18 cellular contexts compared by ENCODE assay signal in the genomic region with DNA sequence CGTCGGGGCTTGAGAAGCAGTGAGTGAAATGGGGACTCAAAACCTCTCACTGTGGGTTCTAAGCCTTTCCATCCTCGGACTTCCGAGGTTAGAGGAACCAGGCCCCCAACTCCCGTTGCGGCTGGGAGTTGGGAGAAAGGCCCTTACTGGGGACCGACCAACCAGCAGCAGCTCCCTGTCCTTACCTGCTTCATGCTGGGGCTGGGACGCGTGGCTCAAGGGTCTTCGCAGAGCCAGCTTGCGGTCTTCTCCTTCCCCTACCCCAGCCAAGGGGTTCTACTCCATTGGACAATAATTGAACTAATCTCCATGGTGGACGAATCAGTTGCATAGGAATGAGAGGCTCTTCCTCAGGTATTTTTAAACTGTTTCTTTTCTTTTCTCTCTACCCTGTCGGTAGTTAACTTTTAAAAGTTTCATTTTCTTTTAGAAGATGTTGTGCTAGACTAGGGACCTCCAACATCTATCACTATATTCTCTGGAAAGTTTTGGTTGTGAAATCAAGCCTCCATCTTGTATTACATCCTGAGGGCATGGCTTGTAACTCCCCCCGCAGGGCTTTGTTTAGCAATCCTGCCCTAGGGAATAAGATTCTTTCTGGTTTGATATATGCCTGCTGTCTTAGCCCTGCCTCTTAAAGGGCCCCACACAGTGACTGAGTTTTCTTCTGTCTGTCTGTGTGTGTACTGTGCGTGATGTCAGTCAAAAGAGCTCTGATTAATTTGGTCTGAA.
A peak's percentile ranks its signal among the peaks of the same experiment; 100 is the strongest.
DNase-seq lines count a peak whose midpoint lies in the region; ATAC-seq, FAIRE-seq and TF ChIP-seq lines count a peak whose summit lies in the region.
"Had no signal": no experiment of that assay in that cellular context is flagged by ENCODE, and none has a peak within 500 bp of the region (broad histone marks: within the 10 kb centered on the region; RNA-seq: fewer than 3 reads in every experiment).

No MANE protein-coding gene starts in this region.

- no peaks in the 10 kb centered on the region; the same call in 2 of the 3 replicates for H3K9me3 Mint-ChIP-seq in GM23338

- H4K20me1 ChIP-seq in GM23338 (replicated peaks; ENCODE audit: insufficient read depth) (no peaks in the 10 kb centered on the region), K562 (replicated peaks; ENCODE audit: control insufficient read depth, insufficient read depth, low read length) (no peaks in the 10 kb centered on the region)

- no peak overlapping the region; the same call in 1 of the 2 replicates for H3K27ac Mint-ChIP-seq in GM23338
- H3K27ac Mint-ChIP-seq: activated naive CD8-positive, alpha-beta T cell treated with anti-CD3 and anti-CD28 coated beads, Interleukin-2, amount 10 ng/mL, durations not matched to agents 7 days and 5 days; stimulated activated naive CD8-positive, alpha-beta T cell treated with anti-CD3 and anti-CD28 coated beads, Interleukin-15, amount 100 ng/mL, for 72 hours had no signal

- no TSS peak for BruUV-seq in K562 (replicated peaks; lab: Mats Ljungman, UMichigan)

- peak; percentile 29; the same call in 1 of the 3 replicates for ATAC-seq in GM23338
- no peak for ATAC-seq in K562
- ATAC-seq: activated CD4-positive, CD25-positive, alpha-beta regulatory T cell treated with anti-CD3 and anti-CD28 coated beads, Interleukin-2, amount 50 U/mL, for 24 hours; sciatic nerve; stimulated activated naive CD8-positive, alpha-beta T cell treated with anti-CD3 and anti-CD28 coated beads, Interleukin-15, amount 100 ng/mL, for 72 hours had no signal

- H3K27me3 Mint-ChIP-seq in GM23338 (ENCODE audit: insufficient read depth, low read depth, poor library complexity), result no peaks in the 10 kb centered on the region
- H3K27me3 Mint-ChIP-seq: activated naive CD8-positive, alpha-beta T cell treated with anti-CD3 and anti-CD28 coated beads, Interleukin-2, amount 10 ng/mL, durations not matched to agents 7 days and 5 days; stimulated activated naive CD8-positive, alpha-beta T cell treated with anti-CD3 and anti-CD28 coated beads, Interleukin-15, amount 100 ng/mL, for 72 hours had no signal

- intact Hi-C loops in K562 (cut with micrococcal nuclease), result no loop called here

- H3K79me2 ChIP-seq in GM23338 (replicated peaks; ENCODE audit: insufficient read depth) (no peaks in the 10 kb centered on the region), K562 (ENCODE audit: control insufficient read depth, insufficient read depth, low read length) (no peaks in the 10 kb centered on the region)

- in situ Hi-C loops in K562 (cut with MboI), result no loop called here

- H3K4me1 ChIP-seq in GM23338 (ENCODE audit: insufficient read depth), result no peaks in the 10 kb centered on the region
- H3K4me1 ChIP-seq in K562 (replicated peaks in 1 of 2; ENCODE audit: control insufficient read depth in 2 of 2, insufficient read depth in 2 of 2, low read length in 2 of 2), result no peaks in the 10 kb centered on the region
- H3K4me1 ChIP-seq: uterus had no signal

- TF ChIP-seq EP300 in K562 (IDR thresholded peaks at IDR 0.05; ENCODE audit: low read length), result no peak

- no peak for FAIRE-seq in K562 (lab: Jason Lieb, UNC)

- H3K4me3 ChIP-seq in GM23338 (no peak overlapping the region), K562 (no peak overlapping the region), skeletal muscle cell (ENCODE audit: low read depth, low read length) (no peak overlapping the region)
- H3K4me3 ChIP-seq: uterus had no signal

- H3K9me1 ChIP-seq in K562 (ENCODE audit: control insufficient read depth, insufficient read depth, low read length), result no peaks in the 10 kb centered on the region

- H3K9ac ChIP-seq in K562 (ENCODE audit: insufficient read depth in 1 of 2, low read depth in 2 of 2, low read length in 2 of 2), result no peak overlapping the region

- H3K36me3 ChIP-seq in GM23338 (ENCODE audit: insufficient read depth) (no peaks in the 10 kb centered on the region), K562 (ENCODE audit: control insufficient read depth, insufficient read depth, low read length) (no peaks in the 10 kb centered on the region)
- H3K36me3 ChIP-seq: uterus had no signal

- no peak for TF ChIP-seq CTCF in GM23338 (conservative IDR thresholded peaks at IDR 0.05; ENCODE audit: low read depth in 2 of 2)
- no peak for TF ChIP-seq CTCF in K562 (IDR thresholded peaks at IDR 0.05 in 2 of 3, conservative IDR thresholded peaks at IDR 0.05 in 1 of 3; ENCODE audit: insufficient read depth in 2 of 3, low read depth in 1 of 3, low read length in 3 of 3)

- no peak for TF ChIP-seq RAD21 in K562 (CRISPR knock-in tag; conservative IDR thresholded peaks at IDR 0.05 in 1 of 2, IDR thresholded peaks at IDR 0.05 in 1 of 2)

- 0 out of 3 replicates have a peak, but pooled peaks cover 4% of the 10 kb centered on the region for H3K36me3 Mint-ChIP-seq in GM23338 (ENCODE audit: low read depth)
- H3K36me3 Mint-ChIP-seq: activated naive CD8-positive, alpha-beta T cell treated with anti-CD3 and anti-CD28 coated beads, Interleukin-2, amount 10 ng/mL, durations not matched to agents 7 days and 5 days had no signal

- POLR2A ChIA-PET in K562 (lab: Yijun Ruan, JAX), result no interaction called here

- H3K4me3 Mint-ChIP-seq in GM23338, result no peak overlapping the region
- H3K4me3 Mint-ChIP-seq: activated naive CD8-positive, alpha-beta T cell treated with anti-CD3 and anti-CD28 coated beads, Interleukin-2, amount 10 ng/mL, durations not matched to agents 7 days and 5 days; stimulated activated naive CD8-positive, alpha-beta T cell treated with anti-CD3 and anti-CD28 coated beads, Interleukin-15, amount 100 ng/mL, for 72 hours had no signal

- no peak overlapping the region for H3K4me2 ChIP-seq in GM23338
- H3K4me2 ChIP-seq in K562 (ENCODE audit: insufficient read depth, low read length), result no peak overlapping the region

- H3K27ac ChIP-seq in GM23338 (ENCODE audit: low read depth), result no peak overlapping the region
- H3K27ac ChIP-seq in K562 (ENCODE audit: extremely low read depth, low read depth, low read length), result no peak overlapping the region
- H3K27ac ChIP-seq: uterus had no signal

- peak overlapping the region; percentile 70 for H2AFZ ChIP-seq in GM23338
- H2AFZ ChIP-seq in K562 (ENCODE audit: low read depth, low read length), result no peak overlapping the region

- H3F3A ChIP-seq in GM23338 (replicated peaks; ENCODE audit: low read depth), result no peaks in the 10 kb centered on the region

- DNase-seq in GM23338 (ENCODE audit: low spot score) (peak; percentile 12), MV-4-11 (lab: John Stamatoyannopoulos, UW) (peak; percentile 18), K562 (ENCODE audit: extremely low read depth in 1 of 4, low spot score in 3 of 4) (peak in 1 of 4 experiments; percentile 4), skeletal muscle cell (ENCODE audit: low read depth) (peak; percentile 47), GM19240 (ENCODE audit: insufficient read length, low spot score) (no peak), NCI-H1436 treated with DMSO at 0.1 percent for 48 hours (lab: John Stamatoyannopoulos, UW) (no peak)
- no peak for DNase-seq in activated naive CD4-positive, alpha-beta T cell treated with anti-CD3 and anti-CD28 coated beads, Interleukin-2, amount 50 U/mL, for 16 hours
- DNase-seq: activated naive CD8-positive, alpha-beta T cell treated with anti-CD3 and anti-CD28 coated beads, Interleukin-2, amount 10 ng/mL, durations not matched to agents 7 days and 5 days; dermis blood vessel endothelial cell; NCI-H1930; NCI-H510A; SHP77; stimulated activated CD4-positive, alpha-beta T cell treated with anti-CD3 and anti-CD28 coated beads, Interleukin-2, amount 100 ng/mL, for 24 hours; stimulated activated naive CD8-positive, alpha-beta T cell treated with anti-CD3 and anti-CD28 coated beads, Interleukin-15, amount 100 ng/mL, for 72 hours; T-helper 2 cell; uterus had no signal

- H3K27me3 ChIP-seq in GM23338 (ENCODE audit: insufficient read depth), result no peaks in the 10 kb centered on the region
- H3K27me3 ChIP-seq in K562 (ENCODE audit: control insufficient read depth in 2 of 2, insufficient read depth in 2 of 2, low read length in 2 of 2), result no peaks in the 10 kb centered on the region
- H3K27me3 ChIP-seq: uterus had no signal

- WGBS in K562 (ENCODE audit: insufficient coverage, low coverage, missing lambda C conversion rate), result 6% methylated on average over 11 of the region's 15 CpGs

- CTCF ChIA-PET in K562 (lab: Yijun Ruan, JAX; ENCODE audit: low intra/inter-chr PET ratio), result interaction anchor here (0.7 kb wide), 1 partner anchor 1490 kb away, joined by 3 read pairs; no protein-coding TSS in a partner anchor

- no peaks in the 10 kb centered on the region for H3K9me3 ChIP-seq in K562 (replicated peaks; ENCODE audit: control insufficient read depth, insufficient read depth, low read depth, low read length)
- H3K9me3 ChIP-seq: uterus had no signal

- no peaks in the 10 kb centered on the region for H3K9me2 ChIP-seq in GM23338 (ENCODE audit: insufficient read depth)

- TF ChIP-seq POLR2A in K562 (conservative IDR thresholded peaks at IDR 0.05), result no peak

- H3K4me1 Mint-ChIP-seq in GM23338, result peaks cover 11% of the 10 kb centered on the region; the same call in 2 of the 3 replicates
- H3K4me1 Mint-ChIP-seq: activated naive CD8-positive, alpha-beta T cell treated with anti-CD3 and anti-CD28 coated beads, Interleukin-2, amount 10 ng/mL, durations not matched to agents 7 days and 5 days; stimulated activated naive CD8-positive, alpha-beta T cell treated with anti-CD3 and anti-CD28 coated beads, Interleukin-15, amount 100 ng/mL, for 72 hours had no signal

TF ChIP-seq in GM23338, 12 proteins besides CTCF, POLR2A, EP300 and RAD21:
- no peak for TF ChIP-seq POLR2AphosphoS5 (IDR thresholded peaks at IDR 0.05; ENCODE audit: low read depth)

TF ChIP-seq in K562, 482 proteins besides CTCF, POLR2A, EP300 and RAD21 (continues in another document):
- no peak for TF ChIP-seq ARNT (IDR thresholded peaks at IDR 0.05)
- TF ChIP-seq POU5F1 (IDR thresholded peaks at IDR 0.05; ENCODE audit: borderline replicate concordance, low read depth, low read length, partially characterized antibody), result no peak
- TF ChIP-seq PHF8 (IDR thresholded peaks at IDR 0.05; ENCODE audit: borderline replicate concordance, low read length), result peak; percentile 29; the same call in 1 of the 2 replicates
- TF ChIP-seq, protein P1, sequence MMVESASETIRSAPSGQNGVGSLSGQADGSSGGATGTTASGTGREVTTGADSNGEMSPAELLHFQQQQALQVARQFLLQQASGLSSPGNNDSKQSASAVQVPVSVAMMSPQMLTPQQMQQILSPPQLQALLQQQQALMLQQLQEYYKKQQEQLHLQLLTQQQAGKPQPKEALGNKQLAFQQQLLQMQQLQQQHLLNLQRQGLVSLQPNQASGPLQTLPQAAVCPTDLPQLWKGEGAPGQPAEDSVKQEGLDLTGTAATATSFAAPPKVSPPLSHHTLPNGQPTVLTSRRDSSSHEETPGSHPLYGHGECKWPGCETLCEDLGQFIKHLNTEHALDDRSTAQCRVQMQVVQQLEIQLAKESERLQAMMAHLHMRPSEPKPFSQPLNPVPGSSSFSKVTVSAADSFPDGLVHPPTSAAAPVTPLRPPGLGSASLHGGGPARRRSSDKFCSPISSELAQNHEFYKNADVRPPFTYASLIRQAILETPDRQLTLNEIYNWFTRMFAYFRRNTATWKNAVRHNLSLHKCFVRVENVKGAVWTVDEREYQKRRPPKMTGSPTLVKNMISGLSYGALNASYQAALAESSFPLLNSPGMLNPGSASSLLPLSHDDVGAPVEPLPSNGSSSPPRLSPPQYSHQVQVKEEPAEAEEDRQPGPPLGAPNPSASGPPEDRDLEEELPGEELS (CRISPR knock-in tag; IDR thresholded peaks at IDR 0.05; ENCODE audit: borderline replicate concordance), result no peak
- no peak for TF ChIP-seq MCM2 (IDR thresholded peaks at IDR 0.05; ENCODE audit: low read depth)

Comparison
In these comparisons a context has a peak if more than half of its experiments do, and no peak if none do; other contexts are left out.
1. DNase-seq: peak in GM23338 (single experiment), MV-4-11 (single experiment) and skeletal muscle cell (single experiment); none in GM19240 (single experiment), NCI-H1436 treated with DMSO at 0.1 percent for 48 hours (single experiment) and activated naive CD4-positive, alpha-beta T cell treated with anti-CD3 and anti-CD28 coated beads, Interleukin-2, amount 50 U/mL, for 16 hours (single experiment).